8 cellular contexts compared by ENCODE assay signal in genomic region chr2:16214861-16215260, GRCh38.
"Had no signal": no experiment of that assay in that cellular context is flagged by ENCODE, and none has a peak within 500 bp of the region (broad histone marks: within the 10 kb centered on the region; RNA-seq: fewer than 3 reads in every experiment).

No MANE protein-coding gene starts in this region.

- ATAC-seq: GM12878 had no signal

- FAIRE-seq: G401.6, GM12878, GM12891, GM12892, GM18507, GM19239 had no signal

- H3K4me3 ChIP-seq: GM12878 had no signal

- DNase-seq: GDM1, GF-D8 had no signal
